ENCODE assay signal across 18 cellular contexts in genomic region chr13:22252281-22252830, GRCh38.
"Had no signal": no experiment of that assay in that cellular context is flagged by ENCODE, and none has a peak within 500 bp of the region (broad histone marks: within the 10 kb centered on the region; RNA-seq: fewer than 3 reads in every experiment).

No MANE protein-coding gene starts in this region.

- FAIRE-seq: HepG2, K562, RCC 7860 had no signal

- H3K27me3 Mint-ChIP-seq: IgD-negative memory B cell had no signal

- H3K27ac Mint-ChIP-seq: IgD-negative memory B cell had no signal

- ATAC-seq: HepG2, K562 had no signal

- DNase-seq: Kasumi-1, MM.1S, NCI-H1092 treated with DMSO at 0.1 percent for 48 hours, NCI-H1436, NCI-H187, NCI-H2029, NCI-H2107, NCI-H2227 treated with DMSO at 0.1 percent for 48 hours, NCI-H524, NCI-H526 treated with DMSO at 0.1 percent for 48 hours, NCI-H774, Right ventricle myocardium superior, RPMI8226, SIG-M5 had no signal
